14 cellular contexts compared by ENCODE assay signal in genomic region chr3:8336456-8336855, GRCh38.
DNase-seq lines count a peak whose midpoint lies in the region; ATAC-seq, FAIRE-seq and TF ChIP-seq lines count a peak whose summit lies in the region.
"Had no signal": no experiment of that assay in that cellular context is flagged by ENCODE, and none has a peak within 500 bp of the region (broad histone marks: within the 10 kb centered on the region; RNA-seq: fewer than 3 reads in every experiment).

No MANE protein-coding gene starts in this region.

- no peak for ATAC-seq in SK-N-SH treated with all-trans-retinoic acid at 6 μM for 48 hours
- no peak for ATAC-seq in K562
- no peak for ATAC-seq in HG03439 (IDR thresholded peaks at IDR 0.05; ENCODE audit: unreplicated experiment)
- ATAC-seq: A549 had no signal

- H3K4me2 ChIP-seq in SK-N-SH = no peak overlapping the region
- no peak overlapping the region for H3K4me2 ChIP-seq in K562 (ENCODE audit: insufficient read depth, low read length)
- H3K4me2 ChIP-seq: A549 had no signal

- FAIRE-seq in K562 (lab: Jason Lieb, UNC) = no peak
- FAIRE-seq: A549 had no signal

- H3K9me3 Mint-ChIP-seq in osteocyte (ENCODE audit: unreplicated experiment) = no peaks in the 10 kb centered on the region
- H3K9me3 Mint-ChIP-seq: activated B cell treated with CpG ODN at 0.5 μM for 24 hours had no signal

- H3K9me1 ChIP-seq in K562 (ENCODE audit: control insufficient read depth, insufficient read depth, low read length) = no peaks in the 10 kb centered on the region

- intact Hi-C loops in K562 (cut with micrococcal nuclease) = no loop called here

- no peak overlapping the region for H3K27ac ChIP-seq in SK-N-SH (ENCODE audit: low read depth in 2 of 2, low read length in 1 of 2)
- no peak overlapping the region for H3K27ac ChIP-seq in K562 (ENCODE audit: extremely low read depth, low read depth, low read length)
- H3K27ac ChIP-seq: A549, upper lobe of left lung had no signal

- H3K27ac Mint-ChIP-seq in osteocyte (ENCODE audit: unreplicated experiment) = no peak overlapping the region
- H3K27ac Mint-ChIP-seq: activated B cell treated with CpG ODN at 0.5 μM for 24 hours had no signal

- H3K36me3 ChIP-seq in SK-N-SH (replicated peaks in 1 of 2; ENCODE audit: control insufficient read depth in 1 of 2, insufficient read depth in 2 of 2, low read length in 1 of 2) = no peaks in the 10 kb centered on the region
- H3K36me3 ChIP-seq in K562 (ENCODE audit: control insufficient read depth, insufficient read depth, low read length) = no peaks in the 10 kb centered on the region
- H3K36me3 ChIP-seq: upper lobe of left lung had no signal

- H3K79me2 ChIP-seq in SK-N-SH (ENCODE audit: insufficient read depth) = no peaks in the 10 kb centered on the region
- no peaks in the 10 kb centered on the region for H3K79me2 ChIP-seq in K562 (ENCODE audit: control insufficient read depth, insufficient read depth, low read length)

- no peak for TF ChIP-seq RAD21 in SK-N-SH (IDR thresholded peaks at IDR 0.05; ENCODE audit: low read length)
- TF ChIP-seq RAD21 in Ishikawa (IDR thresholded peaks at IDR 0.05; ENCODE audit: low read depth) = peak; percentile 34
- peak; percentile 46 to 88 for TF ChIP-seq RAD21 in K562 (CRISPR knock-in tag; conservative IDR thresholded peaks at IDR 0.05 in 1 of 2, IDR thresholded peaks at IDR 0.05 in 1 of 2)

- DNase-seq in SK-N-SH = no peak
- peak; percentile 11 to 43 (median 30) for DNase-seq in K562 (ENCODE audit: extremely low read depth in 1 of 4, low spot score in 3 of 4)
- no peak for DNase-seq in osteocyte (ENCODE audit: extremely low spot score, unreplicated experiment)
- no peak for DNase-seq in NCI-H1694 (lab: John Stamatoyannopoulos, UW)
- DNase-seq in NCI-H146 (lab: John Stamatoyannopoulos, UW) = no peak
- DNase-seq: activated B cell treated with CpG ODN at 0.5 μM for 24 hours, activated gamma-delta T cell treated with Interleukin-2 at 50 U/mL for 16 hours, head of caudate nucleus, NCI-H1436, upper lobe of left lung had no signal

- H2AFZ ChIP-seq in SK-N-SH (ENCODE audit: low read depth) (no peak overlapping the region), K562 (ENCODE audit: low read depth, low read length) (no peak overlapping the region)

- no peak overlapping the region for H3K4me3 Mint-ChIP-seq in osteocyte (ENCODE audit: unreplicated experiment)
- H3K4me3 Mint-ChIP-seq: activated B cell treated with CpG ODN at 0.5 μM for 24 hours had no signal

- H3K27me3 Mint-ChIP-seq in osteocyte (ENCODE audit: unreplicated experiment) = no peaks in the 10 kb centered on the region

- POLR2A ChIA-PET in SK-N-SH (lab: Yijun Ruan, JAX) (no interaction called here), K562 (lab: Yijun Ruan, JAX) (no interaction called here)

- H4K20me1 ChIP-seq in SK-N-SH (ENCODE audit: insufficient read depth) (no peaks in the 10 kb centered on the region), K562 (replicated peaks; ENCODE audit: control insufficient read depth, insufficient read depth, low read length) (no peaks in the 10 kb centered on the region)

- H3K9ac ChIP-seq in SK-N-SH (no peak overlapping the region), K562 (ENCODE audit: insufficient read depth in 1 of 2, low read depth in 2 of 2, low read length in 2 of 2) (no peak overlapping the region)

- H3K4me3 ChIP-seq in SK-N-SH (ENCODE audit: low read depth in 2 of 2, low read length in 1 of 2) (no peak overlapping the region; a peak in 1 of 4 replicates), K562 (no peak overlapping the region)
- H3K4me3 ChIP-seq: A549, upper lobe of left lung had no signal

- in situ Hi-C loops in K562 (cut with MboI) = no loop called here

- H3K27me3 ChIP-seq in SK-N-SH (ENCODE audit: insufficient read depth) (no peaks in the 10 kb centered on the region), K562 (ENCODE audit: control insufficient read depth in 2 of 2, insufficient read depth in 2 of 2, low read length in 2 of 2) (no peaks in the 10 kb centered on the region)
- H3K27me3 ChIP-seq: upper lobe of left lung had no signal

- 74% methylated on average over 8 of the region's 8 CpGs for WGBS in SK-N-SH (ENCODE audit: low lambda C conversion rate)
- WGBS in K562 (ENCODE audit: insufficient coverage, low coverage, missing lambda C conversion rate) = 0% methylated on average over 8 of the region's 8 CpGs

- no peaks in the 10 kb centered on the region for H3F3A ChIP-seq in SK-N-SH (replicated peaks; ENCODE audit: insufficient read depth)

- no peaks in the 10 kb centered on the region for H3K9me2 ChIP-seq in SK-N-SH

- no peaks in the 10 kb centered on the region for H3K36me3 Mint-ChIP-seq in osteocyte (ENCODE audit: unreplicated experiment)

- no peaks in the 10 kb centered on the region for H3K9me3 ChIP-seq in SK-N-SH
- no peaks in the 10 kb centered on the region for H3K9me3 ChIP-seq in K562 (replicated peaks; ENCODE audit: control insufficient read depth, insufficient read depth, low read depth, low read length)
- H3K9me3 ChIP-seq: A549, upper lobe of left lung had no signal

- peak; percentile 51 for TF ChIP-seq CTCF in SK-N-SH (IDR thresholded peaks at IDR 0.05)
- peak; percentile 42 to 55 (median 45); a peak in 4 of 6 replicates for TF ChIP-seq CTCF in K562 (IDR thresholded peaks at IDR 0.05 in 2 of 3, conservative IDR thresholded peaks at IDR 0.05 in 1 of 3; ENCODE audit: insufficient read depth in 2 of 3, low read depth in 1 of 3, low read length in 3 of 3)
- peak; percentile 36 for TF ChIP-seq CTCF in osteocyte (IDR thresholded peaks at IDR 0.05)

- CTCF ChIA-PET in SK-N-SH (lab: Yijun Ruan, JAX) = no interaction called here
- CTCF ChIA-PET in K562 (lab: Yijun Ruan, JAX; ENCODE audit: low intra/inter-chr PET ratio) = no interaction called here

- H3K4me1 ChIP-seq in SK-N-SH (ENCODE audit: control insufficient read depth in 1 of 2, insufficient read depth in 2 of 2, low read depth in 1 of 2, low read length in 1 of 2) = no peaks in the 10 kb centered on the region
- no peaks in the 10 kb centered on the region for H3K4me1 ChIP-seq in K562 (replicated peaks in 1 of 2; ENCODE audit: control insufficient read depth in 2 of 2, insufficient read depth in 2 of 2, low read length in 2 of 2)
- H3K4me1 ChIP-seq: A549, upper lobe of left lung had no signal

- no TSS peak for BruUV-seq in K562 (replicated peaks; lab: Mats Ljungman, UMichigan)

- H3K4me1 Mint-ChIP-seq in osteocyte (ENCODE audit: unreplicated experiment) = no peaks in the 10 kb centered on the region
- H3K4me1 Mint-ChIP-seq: activated B cell treated with CpG ODN at 0.5 μM for 24 hours had no signal

- TF ChIP-seq EP300 in SK-N-SH (IDR thresholded peaks at IDR 0.05; ENCODE audit: borderline replicate concordance in 1 of 2, low read depth in 1 of 2, low read length in 1 of 2) (no peak), Ishikawa (IDR thresholded peaks at IDR 0.05; ENCODE audit: borderline replicate concordance) (no peak), K562 (IDR thresholded peaks at IDR 0.05; ENCODE audit: low read length) (no peak)

- no peak for TF ChIP-seq POLR2A in K562 (conservative IDR thresholded peaks at IDR 0.05)

TF ChIP-seq in SK-N-SH, 30 proteins besides CTCF, POLR2A, EP300 and RAD21 (continues in another document):
- TF ChIP-seq SMC3 (IDR thresholded peaks at IDR 0.05; ENCODE audit: low read depth, low read length) (no peak), SIN3A (IDR thresholded peaks at IDR 0.05; ENCODE audit: borderline replicate concordance, low read depth, low read length) (no peak)

TF ChIP-seq in SK-N-SH treated with all-trans-retinoic acid at 6 μM for 48 hours, 23 proteins besides CTCF, POLR2A, EP300 and RAD21 (continues in another document):
- TF ChIP-seq TOX (CRISPR knock-in tag; IDR thresholded peaks at IDR 0.05; ENCODE audit: borderline replicate concordance) = no peak
- no peak for TF ChIP-seq ZC3H10 (CRISPR knock-in tag; IDR thresholded peaks at IDR 0.05)
- TF ChIP-seq ZNF565 (CRISPR knock-in tag; conservative IDR thresholded peaks at IDR 0.05; ENCODE audit: low read depth) = no peak
- TF ChIP-seq ZNF70 (CRISPR knock-in tag; IDR thresholded peaks at IDR 0.05) = no peak
- TF ChIP-seq ARNTL (CRISPR knock-in tag; IDR thresholded peaks at IDR 0.05; ENCODE audit: borderline replicate concordance, low read depth) = no peak
- no peak for TF ChIP-seq ZNF8 (CRISPR knock-in tag; IDR thresholded peaks at IDR 0.05)
- no peak for TF ChIP-seq OSR1 (CRISPR knock-in tag; IDR thresholded peaks at IDR 0.05)

TF ChIP-seq in Ishikawa, 13 proteins besides CTCF, POLR2A, EP300 and RAD21 (continues in another document):
- no peak for TF ChIP-seq ZBTB7A (IDR thresholded peaks at IDR 0.05; ENCODE audit: low read depth)
- no peak for TF ChIP-seq TAF1 (IDR thresholded peaks at IDR 0.05; ENCODE audit: low read depth)

TF ChIP-seq in K562, 482 proteins besides CTCF, POLR2A, EP300 and RAD21 (continues in another document):
- TF ChIP-seq KDM4B (IDR thresholded peaks at IDR 0.05; ENCODE audit: borderline replicate concordance in 2 of 2, low read depth in 1 of 2) (no peak), ZFX (CRISPR knock-in tag; IDR thresholded peaks at IDR 0.05) (no peak), CEBPZ (IDR thresholded peaks at IDR 0.05; ENCODE audit: borderline replicate concordance, low read depth, low read length) (no peak), XRCC4 (IDR thresholded peaks at IDR 0.05; ENCODE audit: extremely low read depth, insufficient read depth, insufficient read length) (no peak)

Comparison
In these comparisons a context has a peak if more than half of its experiments do, and no peak if none do; other contexts are left out.
1. DNase-seq: peak in K562 (4 of 4); none in SK-N-SH (single experiment), osteocyte (single experiment), NCI-H1694 (single experiment) and NCI-H146 (single experiment).
2. Of the 27 proteins assayed by ChIP-seq in both K562 and SK-N-SH: peak only in K562: RAD21; only in SK-N-SH: none; in both: CTCF; in neither: 25.
3. Peak in every context shown above with its lines, with median percentiles within 50 percentile points of each other: CTCF ChIP-seq.